ENCODE assay signal across 8 cellular contexts in genomic region chr2:74198461-74199274, GRCh38. TPM values are rescaled to one million over a fixed set of nuclear protein-coding genes. Genes with fewer than 3 reads are reported as not detected.
DNase-seq lines count a peak whose midpoint lies in the region; ATAC-seq and TF ChIP-seq lines count a peak whose summit lies in the region.

Gene MTHFD2 (plus strand): TSS chr2:74198615. CDS start chr2:74198642, 27 bp downstream.

- H3K4me1 ChIP-seq in mucosa of stomach (ENCODE audit: control insufficient read depth, insufficient read depth, low read length): peaks cover 5% of the 10 kb centered on the region

- no peak; the same call in 1 of the 2 replicates for TF ChIP-seq EP300 in Ishikawa (IDR thresholded peaks at IDR 0.05; ENCODE audit: borderline replicate concordance)

- peak within 1 kb of the TSS; percentile 89 for H3K9ac ChIP-seq in mucosa of stomach (ENCODE audit: low read length)

- H3K9me3 ChIP-seq in mucosa of stomach (ENCODE audit: control insufficient read depth, low read length): no peaks in the 10 kb centered on the region

- peak; percentile 87 for ATAC-seq in GM21576 (IDR thresholded peaks at IDR 0.05; ENCODE audit: unreplicated experiment)

- DNase-seq in DMS153 treated with DMSO at 0.1 percent for 48 hours (lab: John Stamatoyannopoulos, UW; ENCODE audit: unreplicated experiment) (peak; percentile 94), OCI-M2 (lab: John Stamatoyannopoulos, UW; ENCODE audit: unreplicated experiment) (peak; percentile 71), activated T-cell treated with anti-CD3 and anti-CD28 coated beads for 4 hours (peak; percentile 88), epithelial cell of proximal tubule (ENCODE audit: low read depth) (peak; percentile 90)
- peak; percentile 72 to 78 for DNase-seq in stimulated activated CD8-positive, alpha-beta memory T cell treated with anti-CD3 and anti-CD28 coated beads, Interleukin-7, amount 100 ng/mL, for 1 hour (ENCODE audit: low read depth in 2 of 2)

- no peaks in the 10 kb centered on the region for H3K36me3 ChIP-seq in mucosa of stomach (ENCODE audit: control insufficient read depth, insufficient read depth, low read length)

- peak; percentile 65 for TF ChIP-seq CTCF in epithelial cell of proximal tubule (conservative IDR thresholded peaks at IDR 0.05; ENCODE audit: low read depth, low read length)

- H3K4me3 ChIP-seq in epithelial cell of proximal tubule (ENCODE audit: low read depth, low read length) (peak within 1 kb of the TSS; percentile 95), mucosa of stomach (ENCODE audit: low read length) (peak within 1 kb of the TSS; percentile 93)

- no peaks in the 10 kb centered on the region for H3K27me3 ChIP-seq in mucosa of stomach (ENCODE audit: control insufficient read depth, insufficient read depth, low read length)

- TF ChIP-seq RAD21 in Ishikawa (IDR thresholded peaks at IDR 0.05; ENCODE audit: low read depth): no peak

TF ChIP-seq in Ishikawa, 13 proteins besides CTCF, POLR2A, EP300 and RAD21:
- TF ChIP-seq TAF1 (IDR thresholded peaks at IDR 0.05; ENCODE audit: low read depth): peak; percentile 93
- TF ChIP-seq CREB1 (IDR thresholded peaks at IDR 0.05; ENCODE audit: low read depth): peak; percentile 61; the same call in 1 of the 2 replicates
- TF ChIP-seq TCF12 (IDR thresholded peaks at IDR 0.05; ENCODE audit: low read depth): peak; percentile 41; the same call in 1 of the 2 replicates
- TF ChIP-seq EGR1 (IDR thresholded peaks at IDR 0.05): no peak
- peak; percentile 74 for TF ChIP-seq USF1 (IDR thresholded peaks at IDR 0.05)
- peak; percentile 84 for TF ChIP-seq YY1 (IDR thresholded peaks at IDR 0.05; ENCODE audit: low read depth)
- peak; percentile 83; the same call in 1 of the 2 replicates for TF ChIP-seq ZBTB7A (IDR thresholded peaks at IDR 0.05; ENCODE audit: low read depth)
- TF ChIP-seq TEAD4 (IDR thresholded peaks at IDR 0.05): peak; percentile 58
- TF ChIP-seq CEBPB (IDR thresholded peaks at IDR 0.05): peak; percentile 8; the same call in 1 of the 2 replicates
- TF ChIP-seq NFIC (IDR thresholded peaks at IDR 0.05): no peak
- TF ChIP-seq FOXM1 (IDR thresholded peaks at IDR 0.05; ENCODE audit: borderline replicate concordance, low read depth): 0 out of 2 replicates have a peak, but pooled peaks have one; percentile 54
- TF ChIP-seq, protein P1, sequence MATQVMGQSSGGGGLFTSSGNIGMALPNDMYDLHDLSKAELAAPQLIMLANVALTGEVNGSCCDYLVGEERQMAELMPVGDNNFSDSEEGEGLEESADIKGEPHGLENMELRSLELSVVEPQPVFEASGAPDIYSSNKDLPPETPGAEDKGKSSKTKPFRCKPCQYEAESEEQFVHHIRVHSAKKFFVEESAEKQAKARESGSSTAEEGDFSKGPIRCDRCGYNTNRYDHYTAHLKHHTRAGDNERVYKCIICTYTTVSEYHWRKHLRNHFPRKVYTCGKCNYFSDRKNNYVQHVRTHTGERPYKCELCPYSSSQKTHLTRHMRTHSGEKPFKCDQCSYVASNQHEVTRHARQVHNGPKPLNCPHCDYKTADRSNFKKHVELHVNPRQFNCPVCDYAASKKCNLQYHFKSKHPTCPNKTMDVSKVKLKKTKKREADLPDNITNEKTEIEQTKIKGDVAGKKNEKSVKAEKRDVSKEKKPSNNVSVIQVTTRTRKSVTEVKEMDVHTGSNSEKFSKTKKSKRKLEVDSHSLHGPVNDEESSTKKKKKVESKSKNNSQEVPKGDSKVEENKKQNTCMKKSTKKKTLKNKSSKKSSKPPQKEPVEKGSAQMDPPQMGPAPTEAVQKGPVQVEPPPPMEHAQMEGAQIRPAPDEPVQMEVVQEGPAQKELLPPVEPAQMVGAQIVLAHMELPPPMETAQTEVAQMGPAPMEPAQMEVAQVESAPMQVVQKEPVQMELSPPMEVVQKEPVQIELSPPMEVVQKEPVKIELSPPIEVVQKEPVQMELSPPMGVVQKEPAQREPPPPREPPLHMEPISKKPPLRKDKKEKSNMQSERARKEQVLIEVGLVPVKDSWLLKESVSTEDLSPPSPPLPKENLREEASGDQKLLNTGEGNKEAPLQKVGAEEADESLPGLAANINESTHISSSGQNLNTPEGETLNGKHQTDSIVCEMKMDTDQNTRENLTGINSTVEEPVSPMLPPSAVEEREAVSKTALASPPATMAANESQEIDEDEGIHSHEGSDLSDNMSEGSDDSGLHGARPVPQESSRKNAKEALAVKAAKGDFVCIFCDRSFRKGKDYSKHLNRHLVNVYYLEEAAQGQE (IDR thresholded peaks at IDR 0.05; ENCODE audit: low read depth): no peak
- TF ChIP-seq, protein P2, sequence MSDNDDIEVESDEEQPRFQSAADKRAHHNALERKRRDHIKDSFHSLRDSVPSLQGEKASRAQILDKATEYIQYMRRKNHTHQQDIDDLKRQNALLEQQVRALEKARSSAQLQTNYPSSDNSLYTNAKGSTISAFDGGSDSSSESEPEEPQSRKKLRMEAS (IDR thresholded peaks at IDR 0.05): peak; percentile 100

RNA-seq across cellular contexts. Expression of gene MTHFD2, which starts in this region (rescaled TPM):
- 57.0 and 126 TPM in 2 replicates for total RNA-seq in epithelial cell of proximal tubule

Comparison
In these comparisons a context has a peak if more than half of its experiments do, and no peak if none do; other contexts are left out.
1. Peak in every context shown above with its lines: DNase-seq, ATAC-seq and H3K4me3 ChIP-seq.